8 cellular contexts compared by ENCODE assay signal in genomic region chr2:65227035-65227470, GRCh38. TPM values are rescaled to one million over a fixed set of nuclear protein-coding genes. Genes with fewer than 3 reads are reported as not detected.
DNase-seq lines count a peak whose midpoint lies in the region; ATAC-seq and TF ChIP-seq lines count a peak whose summit lies in the region.

No MANE protein-coding gene starts in this region.

- peak overlapping the region; percentile 87 for H2AK5ac ChIP-seq in IMR-90 (ENCODE audit: low read depth, low read length)

- H3K36me3 ChIP-seq in IMR-90 (ENCODE audit: control insufficient read depth, insufficient read depth, low read length) (peaks cover 4% of the 10 kb centered on the region), right atrium auricular region (no peaks in the 10 kb centered on the region), sigmoid colon (no peaks in the 10 kb centered on the region)

- peak overlapping the region; percentile 98 for H3K4ac ChIP-seq in IMR-90 (ENCODE audit: low read depth, low read length)

- peak overlapping the region; percentile 99 for H2AK9ac ChIP-seq in IMR-90 (replicated peaks; ENCODE audit: low read depth, low read length, poor library complexity)

- in situ Hi-C loops in IMR-90 (cut with MboI; ENCODE audit: low sequenced_read_pairs) = no loop called here

- H3K14ac ChIP-seq in IMR-90 (replicated peaks; ENCODE audit: low read depth, low read length) = peak overlapping the region; percentile 99

- H3K4me3 ChIP-seq in IMR-90 (ENCODE audit: insufficient read depth, low read depth, low read length) (peak overlapping the region; percentile 90), right atrium auricular region (peak overlapping the region; percentile 90 to 97), sigmoid colon (peak overlapping the region; percentile 92 to 96 (median 93))

- H3K23ac ChIP-seq in IMR-90 (ENCODE audit: low read depth, low read length) = peak overlapping the region; percentile 99

- H3K4me1 ChIP-seq in IMR-90 (ENCODE audit: control insufficient read depth, insufficient read depth, low read length) (peaks cover 5% of the 10 kb centered on the region), right atrium auricular region (peaks cover 0 to 33% of the 10 kb centered on the region in 2 donors), sigmoid colon (peaks cover 0 to 51% (median 38%) of the 10 kb centered on the region in 4 donors)

- no peaks in the 10 kb centered on the region for H3K27me3 Mint-ChIP-seq in activated naive CD8-positive, alpha-beta T cell

- 0 out of 2 replicates have a peak, but pooled peaks cover 3% of the 10 kb centered on the region for H3K9me1 ChIP-seq in IMR-90 (ENCODE audit: insufficient read depth, low read length)

- peaks cover 12 to 35% of the 10 kb centered on the region in 2 experiments for H3K79me1 ChIP-seq in IMR-90 (ENCODE audit: low read depth in 1 of 2, low read length in 2 of 2)

- peak overlapping the region; percentile 93 for H3K56ac ChIP-seq in IMR-90 (ENCODE audit: extremely low read depth, insufficient read depth, low read length)

- H2BK20ac ChIP-seq in IMR-90 (ENCODE audit: low read depth, low read length) = no peak overlapping the region

- peak overlapping the region; percentile 76; the same call in 1 of the 2 replicates for H2BK120ac ChIP-seq in IMR-90 (ENCODE audit: low read depth, low read length)

- H3K27ac Mint-ChIP-seq in activated naive CD8-positive, alpha-beta T cell = peak overlapping the region; percentile 98

- H4K5ac ChIP-seq in IMR-90 (ENCODE audit: low read depth, low read length) = peak overlapping the region; percentile 87

- H3K9me3 ChIP-seq in IMR-90 (ENCODE audit: control insufficient read depth, insufficient read depth, low read length) (no peaks in the 10 kb centered on the region), right atrium auricular region (no peaks in the 10 kb centered on the region), sigmoid colon (no peaks in the 10 kb centered on the region)

- peaks cover 6% of the 10 kb centered on the region for H3K36me3 Mint-ChIP-seq in activated naive CD8-positive, alpha-beta T cell

- ATAC-seq in GM21619 (IDR thresholded peaks at IDR 0.05; ENCODE audit: unreplicated experiment) = peak; percentile 5
- ATAC-seq in IMR-90 (ENCODE audit: low read depth) = peak; percentile 24

- WGBS in IMR-90 (ENCODE audit: extremely low coverage in 2 of 2, insufficient read length in 1 of 2), 2 experiments = 0% methylated on average over 3 of the region's 15 CpGs; no CpG with 5 or more reads in 1 of the 2 experiments
- 1 to 2% methylated on average over 15 of the region's 15 CpGs for WGBS in sigmoid colon, 2 donors

- peaks cover 32% of the 10 kb centered on the region for H3K4me1 Mint-ChIP-seq in activated naive CD8-positive, alpha-beta T cell (ENCODE audit: low read depth)

- no peaks in the 10 kb centered on the region for H3K9me3 Mint-ChIP-seq in activated naive CD8-positive, alpha-beta T cell (ENCODE audit: low read depth)

- BruUV-seq in IMR-90 (replicated peaks; lab: Mats Ljungman, UMichigan) = no TSS peak

- peaks cover 14% of the 10 kb centered on the region; the same call in 1 of the 2 replicates for H4K20me1 ChIP-seq in IMR-90 (ENCODE audit: insufficient read depth, low read length)

- no peak for TF ChIP-seq POLR2A in IMR-90 (IDR thresholded peaks at IDR 0.05; ENCODE audit: low read depth, low read length)
- no peak for TF ChIP-seq POLR2A in sigmoid colon (IDR thresholded peaks at IDR 0.05)

- peak overlapping the region; percentile 44 for H3K18ac ChIP-seq in IMR-90 (ENCODE audit: low read depth, low read length)

- H3K27ac ChIP-seq in IMR-90 (ENCODE audit: insufficient read depth, low read length) (peak overlapping the region; percentile 89), right atrium auricular region (peak overlapping the region; percentile 96 to 97), sigmoid colon (peak overlapping the region; percentile 95 to 99 (median 97))

- POLR2A ChIA-PET in IMR-90 (lab: Charles Lee; ENCODE audit: unreplicated experiment) = interaction anchor here (0.6 to 0.9 kb wide), 15 partner anchors 10 to 1489 kb away, joined by 3 to 22 read pairs (median 7); no protein-coding TSS in a partner anchor

- peak overlapping the region; percentile 70; the same call in 1 of the 3 replicates for H2BK15ac ChIP-seq in IMR-90 (ENCODE audit: low read depth, low read length)

- dilution Hi-C loops in IMR-90 (cut with HindIII; ENCODE audit: low sequenced_read_pairs, unreplicated experiment) = no loop called here

- H2AFZ ChIP-seq in IMR-90 (replicated peaks; ENCODE audit: low read length, poor library complexity) = peak overlapping the region; percentile 100

- peak overlapping the region; percentile 90 to 100 for H4K8ac ChIP-seq in IMR-90 (ENCODE audit: low read depth in 2 of 2, low read length in 2 of 2)

- no peaks in the 10 kb centered on the region for H3K27me3 ChIP-seq in IMR-90 (ENCODE audit: control insufficient read depth, insufficient read depth, low read length)
- H3K27me3 ChIP-seq in right atrium auricular region = no peaks in the 10 kb centered on the region
- no peaks in the 10 kb centered on the region for H3K27me3 ChIP-seq in sigmoid colon

- intact Hi-C loops in IMR-90 (cut with micrococcal nuclease) = loop anchor here (5.0 kb wide), 1 partner anchor 95 kb away; the partner anchor contains the start of gene RAB1A
- intact Hi-C loops in sigmoid colon (cut with DNase I) = loop anchor here (2.0 to 5.0 kb wide), 2 partner anchors 95 to 208 kb away; partner anchors contain the start of gene RAB1A

- TF ChIP-seq EP300 in sigmoid colon (IDR thresholded peaks at IDR 0.05) = no peak

- H3K4me3 Mint-ChIP-seq in activated naive CD8-positive, alpha-beta T cell = peak overlapping the region; percentile 99

- peak overlapping the region; percentile 95 for H3K9ac ChIP-seq in IMR-90 (ENCODE audit: low read depth, low read length)

- H3K4me2 ChIP-seq in IMR-90 (ENCODE audit: low read depth, low read length) = peak overlapping the region; percentile 98

- peak overlapping the region; percentile 88 for H4K91ac ChIP-seq in IMR-90 (ENCODE audit: insufficient read depth, low read depth, low read length)

- TF ChIP-seq CTCF in IMR-90 (conservative IDR thresholded peaks at IDR 0.05; ENCODE audit: low read depth, low read length) = no peak
- no peak for TF ChIP-seq CTCF in right atrium auricular region (IDR thresholded peaks at IDR 0.05)
- TF ChIP-seq CTCF in sigmoid colon (IDR thresholded peaks at IDR 0.05) = no peak

- TF ChIP-seq RAD21 in IMR-90 (IDR thresholded peaks at IDR 0.05; ENCODE audit: low read length) = no peak

- H2BK5ac ChIP-seq in IMR-90 (ENCODE audit: low read depth, low read length, poor library complexity, severe bottlenecking) = peak overlapping the region; percentile 85

- peak; percentile 34 for DNase-seq in NCI-H1105 treated with DMSO at 0.1 percent for 48 hours (lab: John Stamatoyannopoulos, UW)
- DNase-seq in NCI-H1105 (lab: John Stamatoyannopoulos, UW) = no peak
- DNase-seq in IMR-90 = no peak
- DNase-seq in right atrium auricular region (ENCODE audit: low spot score) = no peak
- DNase-seq in sigmoid colon = no peak
- DNase-seq in NCI-H2107 treated with DMSO at 0.1 percent for 48 hours (lab: John Stamatoyannopoulos, UW; ENCODE audit: unreplicated experiment) = no peak

- CTCF ChIA-PET in IMR-90 (lab: Yijun Ruan, JAX) = no interaction called here

TF ChIP-seq in IMR-90, 13 proteins besides CTCF, POLR2A, EP300 and RAD21:
- TF ChIP-seq NFE2L2 (IDR thresholded peaks at IDR 0.05; ENCODE audit: low read depth, low read length) = no peak
- TF ChIP-seq MAFK (IDR thresholded peaks at IDR 0.05; ENCODE audit: low read depth, low read length) = no peak
- TF ChIP-seq CEBPB (IDR thresholded peaks at IDR 0.05; ENCODE audit: low read depth, low read length) = 0 out of 2 replicates have a peak, but pooled peaks have one; percentile 23
- no peak for TF ChIP-seq BHLHE40 (IDR thresholded peaks at IDR 0.05; ENCODE audit: low read depth, low read length)
- no peak for TF ChIP-seq CHD1 (IDR thresholded peaks at IDR 0.05; ENCODE audit: low read depth, low read length)

RNA-seq across cellular contexts. Expression of gene ACTR2, which starts 0.6 kb away (rescaled TPM):
- 205 and 224 TPM in 2 replicates for total RNA-seq in IMR-90 (2012; rRNA removed)
- 98.9 and 141 TPM in 2 replicates for polyA plus RNA-seq in IMR-90 (2012; rRNA removed)
- polyA plus RNA-seq in IMR-90 (2012; cell fraction: cytosol; rRNA removed) = 20.1 and 34.5 TPM in 2 replicates
- 2.4 and 26.8 TPM in 2 replicates for polyA plus RNA-seq in IMR-90 (2012; cell fraction: nucleus; rRNA removed; ENCODE audit: low replicate concordance)
- total RNA-seq in right atrium auricular region = 10 to 100 TPM; 41.2 to 45.5 TPM
- total RNA-seq in sigmoid colon = 10 to 100 TPM; 70.9 to 98.1 (median 88.1) TPM
- polyA plus RNA-seq in sigmoid colon = 100 to 1,000 TPM; 126 to 171 (median 142) TPM
